ENCODE assay signal across 9 cellular contexts in the genomic region with DNA sequence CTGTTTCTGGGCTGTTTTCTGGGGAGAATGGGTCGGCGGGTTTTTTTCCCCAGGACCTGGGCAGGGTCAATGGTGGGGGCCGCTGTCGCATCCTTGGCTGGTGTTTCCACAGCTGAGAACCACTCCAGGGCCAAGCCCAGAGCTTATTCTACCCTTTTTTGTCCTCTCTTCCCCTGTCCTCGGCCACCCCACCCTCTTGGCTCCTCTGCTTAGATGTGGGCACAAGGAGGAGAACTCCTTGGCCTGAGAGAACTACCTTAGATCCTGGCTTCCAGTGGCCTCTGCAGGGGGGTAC. TPM values are rescaled to one million over a fixed set of nuclear protein-coding genes. Genes with fewer than 3 reads are reported as not detected.
A peak's percentile ranks its signal among the peaks of the same experiment; 100 is the strongest.
DNase-seq lines count a peak whose midpoint lies in the region; ATAC-seq and TF ChIP-seq lines count a peak whose summit lies in the region.
"Had no signal": no experiment of that assay in that cellular context is flagged by ENCODE, and none has a peak within 500 bp of the region (broad histone marks: within the 10 kb centered on the region; RNA-seq: fewer than 3 reads in every experiment).

No MANE protein-coding gene starts in this region.

- ATAC-seq in naive thymus-derived CD4-positive, alpha-beta T cell, result no peak
- ATAC-seq in upper lobe of right lung (no peak), HG02571 (IDR thresholded peaks at IDR 0.05; ENCODE audit: unreplicated experiment) (no peak)

- TF ChIP-seq CTCF in right atrium auricular region (IDR thresholded peaks at IDR 0.05) (no peak), mammary epithelial cell (conservative IDR thresholded peaks at IDR 0.05 in 1 of 2, IDR thresholded peaks at IDR 0.05 in 1 of 2; ENCODE audit: extremely low read depth in 1 of 2, insufficient read depth in 1 of 2, low read depth in 1 of 2, low read length in 2 of 2) (no peak), upper lobe of right lung (IDR thresholded peaks at IDR 0.05) (no peak), lower leg skin (IDR thresholded peaks at IDR 0.05) (no peak)

- WGBS in mammary epithelial cell (ENCODE audit: low coverage, missing lambda C conversion rate), result 83% methylated on average over 5 of the region's 5 CpGs
- WGBS in lower leg skin, 2 donors, result 90 to 92% methylated on average over 5 of the region's 5 CpGs

- intact Hi-C loops in cardiac septum (cut with DNase I) (no loop called here), mammary epithelial cell (cut with micrococcal nuclease) (no loop called here), upper lobe of right lung (cut with DNase I) (no loop called here), lower leg skin (cut with DNase I; ENCODE audit: low total_unique reads) (no loop called here)
- intact Hi-C loops in naive thymus-derived CD4-positive, alpha-beta T cell (cut with micrococcal nuclease), result loop anchor here in 1 of 2 donors (2.0 kb wide), 1 partner anchor 17 kb away; a partner anchor contains a TSS

- H2AFZ ChIP-seq in mammary epithelial cell (ENCODE audit: low read depth, low read length), result peak overlapping the region; percentile 93

- H3K27ac ChIP-seq in right atrium auricular region, result peak overlapping the region; percentile 47 to 70
- H3K27ac ChIP-seq in mammary epithelial cell (ENCODE audit: insufficient read depth, low read depth, low read length), result peak overlapping the region; percentile 81
- H3K27ac ChIP-seq in naive thymus-derived CD4-positive, alpha-beta T cell (ENCODE audit: low read depth, low read length), result peak overlapping the region; percentile 43
- peak overlapping the region; percentile 77 for H3K27ac ChIP-seq in upper lobe of right lung

- H3K4me1 Mint-ChIP-seq in naive thymus-derived CD4-positive, alpha-beta T cell, result peaks cover 46 to 69% (median 61%) of the 10 kb centered on the region in 7 donors

- H3K4me3 Mint-ChIP-seq in naive thymus-derived CD4-positive, alpha-beta T cell, result peak overlapping the region in 8 of 10 donors; percentile 72 to 88 (median 80)

- H3K27ac Mint-ChIP-seq in naive thymus-derived CD4-positive, alpha-beta T cell, result peak overlapping the region in 6 of 9 donors; percentile 49 to 87 (median 82)

- H3K36me3 Mint-ChIP-seq in naive thymus-derived CD4-positive, alpha-beta T cell, result peaks cover 0 to 33% (median 0%) of the 10 kb centered on the region in 5 donors

- H4K20me1 ChIP-seq in mammary epithelial cell (ENCODE audit: insufficient read depth, low read length), result no peaks in the 10 kb centered on the region

- H3K4me1 ChIP-seq in right atrium auricular region (peaks cover 0 to 38% of the 10 kb centered on the region in 2 donors), mammary epithelial cell (ENCODE audit: insufficient read depth, low read length) (peaks cover 42% of the 10 kb centered on the region), upper lobe of right lung (peaks cover 36% of the 10 kb centered on the region)
- peaks cover 31 to 50% of the 10 kb centered on the region in 2 donors for H3K4me1 ChIP-seq in naive thymus-derived CD4-positive, alpha-beta T cell (ENCODE audit: control insufficient read depth in 2 of 2, insufficient read depth in 2 of 2, low read length in 2 of 2)

- H3K9me3 ChIP-seq in right atrium auricular region (no peaks in the 10 kb centered on the region), mammary epithelial cell (replicated peaks; ENCODE audit: insufficient read depth, low read length) (no peaks in the 10 kb centered on the region), upper lobe of right lung (no peaks in the 10 kb centered on the region)
- H3K9me3 ChIP-seq in naive thymus-derived CD4-positive, alpha-beta T cell (ENCODE audit: control insufficient read depth in 2 of 3, low read length in 3 of 3), result no peaks in the 10 kb centered on the region

- POLR2A ChIA-PET in naive thymus-derived CD4-positive, alpha-beta T cell (lab: Charles Lee), result interaction anchor here (1.4 to 1.5 kb wide), 4 partner anchors 16 to 50 kb away, joined by 4 to 6 read pairs (median 4); a partner anchor contains a TSS

- H3K36me3 ChIP-seq in right atrium auricular region, result no peaks in the 10 kb centered on the region
- H3K36me3 ChIP-seq in mammary epithelial cell (ENCODE audit: insufficient read depth, low read length), result no peaks in the 10 kb centered on the region
- H3K36me3 ChIP-seq in naive thymus-derived CD4-positive, alpha-beta T cell (ENCODE audit: control insufficient read depth in 2 of 3, insufficient read depth in 3 of 3, low read length in 3 of 3), result no peaks in the 10 kb centered on the region
- no peaks in the 10 kb centered on the region for H3K36me3 ChIP-seq in upper lobe of right lung

- H3K4me3 ChIP-seq in right atrium auricular region (peak overlapping the region in 1 of 2 donors; percentile 44), mammary epithelial cell (replicated peaks in 1 of 3; ENCODE audit: insufficient read depth in 1 of 3, low read depth in 2 of 3, low read length in 3 of 3) (no peak overlapping the region), upper lobe of right lung (peak overlapping the region; percentile 48), lower leg skin (ENCODE audit: low read depth, poor library complexity, severe bottlenecking) (no peak overlapping the region)
- peak overlapping the region; percentile 56 for H3K4me3 ChIP-seq in naive thymus-derived CD4-positive, alpha-beta T cell (ENCODE audit: low read length)

- peaks cover 0 to 7% (median 0%) of the 10 kb centered on the region in 11 donors for H3K9me3 Mint-ChIP-seq in naive thymus-derived CD4-positive, alpha-beta T cell

- peaks cover 0 to 6% (median 0%) of the 10 kb centered on the region in 5 donors for H3K27me3 Mint-ChIP-seq in naive thymus-derived CD4-positive, alpha-beta T cell

- H3K79me2 ChIP-seq in mammary epithelial cell (ENCODE audit: insufficient read depth, low read length), result no peaks in the 10 kb centered on the region

- in situ Hi-C loops in mammary epithelial cell (cut with MboI; ENCODE audit: low sequenced_read_pairs in 2 of 2), result loop anchor here in 1 of 2 donors (10.0 kb wide), 1 partner anchor 47 kb away; a partner anchor contains a TSS

- no peak overlapping the region for H3K4me2 ChIP-seq in mammary epithelial cell (ENCODE audit: insufficient read depth, low read depth, low read length)

- dilution Hi-C loops in mammary epithelial cell (cut with HindIII; ENCODE audit: low sequenced_read_pairs), result no loop called here

- BruUV-seq in mammary epithelial cell (replicated peaks; lab: Mats Ljungman, UMichigan), result no TSS peak

- DNase-seq in right atrium auricular region (ENCODE audit: low spot score) (no peak), cardiac septum (ENCODE audit: low spot score) (no peak), mammary epithelial cell (no peak), upper lobe of right lung (no peak), LoVo (ENCODE audit: low spot score) (no peak), lower leg skin (ENCODE audit: low spot score in 2 of 2) (no peak)
- DNase-seq in naive thymus-derived CD4-positive, alpha-beta T cell, result no peak
- DNase-seq: NCI-H82 had no signal

- peak overlapping the region; percentile 65 for H3K9ac ChIP-seq in mammary epithelial cell (ENCODE audit: insufficient read depth, low read length)

- no peak for TF ChIP-seq POLR2A in lower leg skin (IDR thresholded peaks at IDR 0.05)

- CTCF ChIA-PET in mammary epithelial cell (lab: Charles Lee; ENCODE audit: low non-redundant PET), result no interaction called here
- CTCF ChIA-PET in naive thymus-derived CD4-positive, alpha-beta T cell (lab: Charles Lee), result interaction anchor here (1.6 to 1.8 kb wide), 2 partner anchors 16 to 50 kb away, joined by 4 to 5 read pairs; a partner anchor contains a TSS

- H3K27me3 ChIP-seq in right atrium auricular region, result no peaks in the 10 kb centered on the region
- no peaks in the 10 kb centered on the region for H3K27me3 ChIP-seq in mammary epithelial cell (ENCODE audit: insufficient read depth, low read length)
- H3K27me3 ChIP-seq in naive thymus-derived CD4-positive, alpha-beta T cell (ENCODE audit: control insufficient read depth in 2 of 2, insufficient read depth in 2 of 2, low read length in 2 of 2), result no peaks in the 10 kb centered on the region
- H3K27me3 ChIP-seq in upper lobe of right lung, result no peaks in the 10 kb centered on the region

RNA-seq across cellular contexts. Expression of a gene that starts 4.0 kb away (rescaled TPM):
- 1 to 10 TPM in 1 of 2 donors, under 1 TPM in 1; 0.44 to 1.6 TPM for total RNA-seq in right atrium auricular region
- 0.40 TPM for total RNA-seq in cardiac septum
- total RNA-seq in mammary epithelial cell, result under 1 TPM; 0.17 to 0.66 TPM
- 0.28 TPM for polyA plus RNA-seq in mammary epithelial cell
- 2.1 TPM for polyA minus RNA-seq in mammary epithelial cell
- total RNA-seq in naive thymus-derived CD4-positive, alpha-beta T cell, result 10 to 100 TPM in 2 of 5 experiments, 1 to 10 TPM in 1, under 1 TPM in 2; 0.49 to 40.5 (median 4.8) TPM
- polyA plus RNA-seq in naive thymus-derived CD4-positive, alpha-beta T cell, result under 1 TPM; 0.06 TPM
- 4.2 TPM for total RNA-seq in upper lobe of right lung
- 10 to 100 TPM; 31.0 to 44.4 (median 35.4) TPM for total RNA-seq in lower leg skin

RNA-seq across cellular contexts. Expression of a gene that starts 16.3 kb away (rescaled TPM):
- total RNA-seq in right atrium auricular region (1 to 10 TPM in 1 of 2 donors, under 1 TPM in 1; 0.89 to 1.9 TPM), cardiac septum (0.75 TPM), mammary epithelial cell (not detected), upper lobe of right lung (9.2 TPM), lower leg skin (1 to 10 TPM in 2 of 4 donors, under 1 TPM in 2; 0.57 to 1.5 (median 1.0) TPM)
- polyA plus RNA-seq in mammary epithelial cell, result not detected
- not detected for polyA minus RNA-seq in mammary epithelial cell
- total RNA-seq in naive thymus-derived CD4-positive, alpha-beta T cell, result 10 to 100 TPM; 32.4 to 94.9 (median 70.8) TPM
- polyA plus RNA-seq in naive thymus-derived CD4-positive, alpha-beta T cell, result 10 to 100 TPM; 62.6 to 96.1 TPM

RNA-seq across cellular contexts. Expression of a gene that starts 44.5 kb away (rescaled TPM):
- total RNA-seq in right atrium auricular region, result 10 to 100 TPM; 20.0 to 21.2 TPM
- total RNA-seq in cardiac septum, result 39.5 TPM
- 10 to 100 TPM; 39.3 to 52.3 TPM for total RNA-seq in mammary epithelial cell
- polyA plus RNA-seq in mammary epithelial cell, result 8.2 TPM
- polyA minus RNA-seq in mammary epithelial cell, result 31.0 TPM
- 100 to 1,000 TPM; 259 to 393 (median 336) TPM for total RNA-seq in naive thymus-derived CD4-positive, alpha-beta T cell
- polyA plus RNA-seq in naive thymus-derived CD4-positive, alpha-beta T cell, result 100 to 1,000 TPM; 170 to 224 TPM
- 48.3 TPM for total RNA-seq in upper lobe of right lung
- total RNA-seq in lower leg skin, result 10 to 100 TPM; 35.8 to 50.3 (median 41.8) TPM

Comparison
In these comparisons a context has a peak if more than half of its experiments do, and no peak if none do; other contexts are left out.
1. H3K4me3 ChIP-seq: peak in naive thymus-derived CD4-positive, alpha-beta T cell (single experiment) and upper lobe of right lung (single experiment); none in mammary epithelial cell (0 of 3) and lower leg skin (single experiment).
2. Peak in every context shown above with its lines, with median percentiles within 50 percentile points of each other: H3K27ac ChIP-seq.